ENCODE assay signal across 8 cellular contexts in genomic region chr11:35618497-35619029, GRCh38.
DNase-seq lines count a peak whose midpoint lies in the region; ATAC-seq and TF ChIP-seq lines count a peak whose summit lies in the region.

No MANE protein-coding gene starts in this region.

- no peak overlapping the region for H3K27ac Mint-ChIP-seq in activated naive CD8-positive, alpha-beta T cell treated with anti-CD3 and anti-CD28 coated beads, Interleukin-2, amount 50 U/mL, for 24 hours
- H3K27ac Mint-ChIP-seq in stimulated activated effector memory CD8-positive, alpha-beta T cell treated with anti-CD3 and anti-CD28 coated beads, Interleukin-12 subunit alpha, Interleukin-12 subunit beta, amount 100 ng/mL, for 72 hours, result no peak overlapping the region

- peaks cover 34% of the 10 kb centered on the region for H3K27me3 ChIP-seq in DOHH2 (ENCODE audit: control insufficient read depth, low read length)

- H3K36me3 ChIP-seq in DOHH2 (ENCODE audit: control insufficient read depth, low read length), result no peaks in the 10 kb centered on the region

- no peaks in the 10 kb centered on the region for H3K79me2 ChIP-seq in DOHH2 (ENCODE audit: control insufficient read depth, low read length)

- no peak for TF ChIP-seq CTCF in DOHH2 (IDR thresholded peaks at IDR 0.05; ENCODE audit: low read depth, low read length, poor library complexity, severe bottlenecking)

- H3K4me1 ChIP-seq in DOHH2 (ENCODE audit: control insufficient read depth, low read length), result no peaks in the 10 kb centered on the region

- peaks cover 14% of the 10 kb centered on the region for H3K4me1 Mint-ChIP-seq in activated naive CD8-positive, alpha-beta T cell treated with anti-CD3 and anti-CD28 coated beads, Interleukin-2, amount 50 U/mL, for 24 hours
- no peaks in the 10 kb centered on the region for H3K4me1 Mint-ChIP-seq in stimulated activated effector memory CD8-positive, alpha-beta T cell treated with anti-CD3 and anti-CD28 coated beads, Interleukin-12 subunit alpha, Interleukin-12 subunit beta, amount 100 ng/mL, for 72 hours

- H3K27ac ChIP-seq in DOHH2 (ENCODE audit: low read depth, low read length), result no peak overlapping the region

- H3K4me3 ChIP-seq in DOHH2 (ENCODE audit: low read length) (peak overlapping the region; percentile 32), iPS-11a (ENCODE audit: low read depth, low read length) (peak overlapping the region; percentile 53)

- peak overlapping the region; percentile 27; the same call in 1 of the 2 replicates for H3K4me2 ChIP-seq in DOHH2 (ENCODE audit: low read length)

- ATAC-seq in GM19395 (IDR thresholded peaks at IDR 0.05; ENCODE audit: unreplicated experiment) (peak; percentile 45), HG03457 (IDR thresholded peaks at IDR 0.05; ENCODE audit: unreplicated experiment) (peak; percentile 32), GM18870 (IDR thresholded peaks at IDR 0.05; ENCODE audit: unreplicated experiment) (no peak)
- ATAC-seq in activated naive CD8-positive, alpha-beta T cell treated with anti-CD3 and anti-CD28 coated beads, Interleukin-2, amount 50 U/mL, for 24 hours, result peak; percentile 41
- peak; percentile 40 for ATAC-seq in stimulated activated effector memory CD8-positive, alpha-beta T cell treated with anti-CD3 and anti-CD28 coated beads, Interleukin-12 subunit alpha, Interleukin-12 subunit beta, amount 100 ng/mL, for 72 hours

- H3K4me3 Mint-ChIP-seq in activated naive CD8-positive, alpha-beta T cell treated with anti-CD3 and anti-CD28 coated beads, Interleukin-2, amount 50 U/mL, for 24 hours, result no peak overlapping the region
- no peak overlapping the region for H3K4me3 Mint-ChIP-seq in stimulated activated effector memory CD8-positive, alpha-beta T cell treated with anti-CD3 and anti-CD28 coated beads, Interleukin-12 subunit alpha, Interleukin-12 subunit beta, amount 100 ng/mL, for 72 hours

- no peaks in the 10 kb centered on the region; the same call in 1 of the 2 replicates for H3F3A ChIP-seq in DOHH2 (ENCODE audit: control insufficient read depth, insufficient read depth)

- H4K20me1 ChIP-seq in DOHH2 (ENCODE audit: control insufficient read depth, insufficient read depth, low read depth, low read length), result no peaks in the 10 kb centered on the region

- H3K27me3 Mint-ChIP-seq in activated naive CD8-positive, alpha-beta T cell treated with anti-CD3 and anti-CD28 coated beads, Interleukin-2, amount 50 U/mL, for 24 hours, result peaks cover 64% of the 10 kb centered on the region

- H3K9me2 ChIP-seq in DOHH2 (replicated peaks; ENCODE audit: control insufficient read depth, low read length), result no peaks in the 10 kb centered on the region

- no peaks in the 10 kb centered on the region for H3K9me3 ChIP-seq in DOHH2 (ENCODE audit: control insufficient read depth, insufficient read depth, low read length)

- peak; percentile 12 for DNase-seq in activated naive CD8-positive, alpha-beta T cell treated with anti-CD3 and anti-CD28 coated beads, Interleukin-2, amount 50 U/mL, for 24 hours
- no peak for DNase-seq in stimulated activated effector memory CD8-positive, alpha-beta T cell treated with anti-CD3 and anti-CD28 coated beads, Interleukin-12 subunit alpha, Interleukin-12 subunit beta, amount 100 ng/mL, for 72 hours (ENCODE audit: low spot score in 2 of 2)
- no peak for DNase-seq in iPS-NIHi7 (ENCODE audit: extremely low spot score)

- H3K9me3 Mint-ChIP-seq in activated naive CD8-positive, alpha-beta T cell treated with anti-CD3 and anti-CD28 coated beads, Interleukin-2, amount 50 U/mL, for 24 hours, result no peaks in the 10 kb centered on the region
- H3K9me3 Mint-ChIP-seq in stimulated activated effector memory CD8-positive, alpha-beta T cell treated with anti-CD3 and anti-CD28 coated beads, Interleukin-12 subunit alpha, Interleukin-12 subunit beta, amount 100 ng/mL, for 72 hours, result no peaks in the 10 kb centered on the region

- no peaks in the 10 kb centered on the region for H3K36me3 Mint-ChIP-seq in activated naive CD8-positive, alpha-beta T cell treated with anti-CD3 and anti-CD28 coated beads, Interleukin-2, amount 50 U/mL, for 24 hours (ENCODE audit: low read depth)
- no peaks in the 10 kb centered on the region for H3K36me3 Mint-ChIP-seq in stimulated activated effector memory CD8-positive, alpha-beta T cell treated with anti-CD3 and anti-CD28 coated beads, Interleukin-12 subunit alpha, Interleukin-12 subunit beta, amount 100 ng/mL, for 72 hours
